8 cellular contexts compared by ENCODE assay signal in the genomic region with DNA sequence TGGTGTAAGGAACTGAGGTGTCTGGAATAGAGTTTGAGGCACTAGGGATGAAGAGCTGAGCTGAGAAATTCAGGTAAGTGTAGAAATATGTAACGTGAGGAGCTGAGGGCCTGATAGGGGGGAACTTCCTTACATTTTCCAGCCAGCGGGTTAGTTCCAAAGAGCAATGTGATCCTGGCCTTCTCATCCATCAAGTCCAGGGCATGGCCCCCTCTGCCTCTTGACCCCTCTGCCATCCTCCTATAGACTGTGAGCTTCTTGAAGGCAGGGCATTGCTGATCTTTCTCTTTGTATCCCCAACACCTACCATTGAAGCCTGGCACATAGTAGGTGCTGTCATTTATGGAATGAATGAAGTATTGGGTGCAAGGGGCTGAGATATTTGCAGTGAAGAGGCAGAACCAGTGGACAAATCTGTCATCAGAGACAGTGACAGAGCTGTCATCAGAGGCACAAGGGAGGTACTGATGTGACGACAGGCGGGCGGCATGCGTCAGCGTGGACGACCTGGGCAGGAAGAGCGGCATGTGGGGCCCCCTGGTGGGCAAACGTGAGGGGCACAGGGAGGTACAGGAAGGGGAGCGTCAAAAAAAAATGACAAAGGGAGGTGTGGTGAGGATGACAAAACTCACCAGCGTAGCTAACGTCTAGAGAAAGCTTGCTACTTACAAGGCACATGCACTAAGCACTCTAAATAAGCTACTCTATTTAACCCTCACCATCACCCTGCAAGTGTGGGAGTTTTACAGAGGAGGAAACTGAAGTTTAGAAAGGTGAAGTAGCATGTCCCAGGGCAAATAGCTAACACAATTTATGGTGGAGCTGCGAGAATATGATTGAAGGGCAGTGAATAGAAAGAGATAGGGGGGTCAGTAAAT. TPM values are rescaled to one million over a fixed set of nuclear protein-coding genes. Genes with fewer than 3 reads are reported as not detected.
DNase-seq lines count a peak whose midpoint lies in the region; ATAC-seq and TF ChIP-seq lines count a peak whose summit lies in the region.

No MANE protein-coding gene starts in this region.

- no peaks in the 10 kb centered on the region for H3K27me3 ChIP-seq in lung (ENCODE audit: control insufficient read depth, insufficient read depth)

- H3K36me3 ChIP-seq in lung (ENCODE audit: control insufficient read depth in 2 of 2, insufficient read depth in 2 of 2, low read length in 2 of 2), result no peaks in the 10 kb centered on the region

- H3K4me3 ChIP-seq in AG10803 (ENCODE audit: low read length) (no peak overlapping the region), lung (no peak overlapping the region)

- H3K27ac ChIP-seq in lung (ENCODE audit: low read depth in 1 of 2, low read length in 1 of 2), result no peak overlapping the region

- no peaks in the 10 kb centered on the region for H3K9me3 ChIP-seq in lung (ENCODE audit: control insufficient read depth in 2 of 2, insufficient read depth in 1 of 2, low read length in 1 of 2)

- H3K4me1 ChIP-seq in lung (ENCODE audit: control insufficient read depth in 2 of 2, insufficient read depth in 2 of 2, low read length in 2 of 2), result peaks cover 3 to 5% of the 10 kb centered on the region in 2 donors

- WGBS in lung, 2 donors, result 13 to 14% methylated on average over 14 of the region's 14 CpGs

- ATAC-seq in GM18907 (IDR thresholded peaks at IDR 0.05; ENCODE audit: unreplicated experiment), result peak; percentile 77
- peak; percentile 78 for ATAC-seq in HG03108 (IDR thresholded peaks at IDR 0.05; ENCODE audit: unreplicated experiment)
- peak; percentile 90 for ATAC-seq in lung (ENCODE audit: insufficient read depth, low FRiP score)

- TF ChIP-seq CTCF in AG10803 (conservative IDR thresholded peaks at IDR 0.05; ENCODE audit: low read length) (peak; percentile 88), lung (IDR thresholded peaks at IDR 0.05; ENCODE audit: control extremely low read depth, extremely low read depth) (peak; percentile 95)

- DNase-seq in AG10803 (ENCODE audit: low read depth) (peak; percentile 79), NCI-H526 (lab: John Stamatoyannopoulos, UW) (peak; percentile 44 to 81), dedifferentiated amniotic fluid mesenchymal stem cell (ENCODE audit: extremely low spot score) (peak; percentile 63), lung (ENCODE audit: low spot score) (peak; percentile 89)
- peak; percentile 96 for DNase-seq in activated CD4-positive, alpha-beta T cell treated with anti-CD3 and anti-CD28 coated beads, Interleukin-2, amount 50 U/mL, for 1 hour
- peak; percentile 85 for DNase-seq in stimulated activated CD8-positive, alpha-beta memory T cell treated with anti-CD3 and anti-CD28 coated beads, Interleukin-12 subunit alpha, Interleukin-12 subunit beta, amount 100 ng/mL, for 24 hours (ENCODE audit: extremely low read depth)

RNA-seq across cellular contexts. Expression of a gene that starts 5.2 kb away (rescaled TPM):
- 10 to 100 TPM; 38.6 to 41.1 TPM for total RNA-seq in lung
- polyA plus RNA-seq in lung, result 10 to 100 TPM; 15.8 to 19.4 TPM

RNA-seq across cellular contexts. Expression of a gene that starts 31.4 kb away (rescaled TPM):
- total RNA-seq in lung, result 10 to 100 TPM; 13.5 to 23.0 TPM
- polyA plus RNA-seq in lung, result 10 to 100 TPM; 11.6 to 36.7 TPM
